ENCODE assay signal across 1 cellular context in genomic region chr5:143111799-143112198, GRCh38.
TF ChIP-seq lines count a peak whose summit lies in the region.

No MANE protein-coding gene starts in this region.

TF ChIP-seq in IMR-90, 13 proteins besides CTCF, POLR2A, EP300 and RAD21 (continued from another document):
- no peak for TF ChIP-seq MAFK (IDR thresholded peaks at IDR 0.05; ENCODE audit: low read depth, low read length)
- TF ChIP-seq RCOR1 (IDR thresholded peaks at IDR 0.05; ENCODE audit: insufficient replicate concordance, low read length) = no peak
- TF ChIP-seq RFX5 (IDR thresholded peaks at IDR 0.05; ENCODE audit: low read depth, low read length) = no peak
- TF ChIP-seq MXI1 (IDR thresholded peaks at IDR 0.05; ENCODE audit: borderline replicate concordance, low read depth, low read length) = no peak
- no peak for TF ChIP-seq CHD1 (IDR thresholded peaks at IDR 0.05; ENCODE audit: low read depth, low read length)
- no peak for TF ChIP-seq MAZ (IDR thresholded peaks at IDR 0.05; ENCODE audit: borderline replicate concordance, low read depth, low read length)
- TF ChIP-seq BHLHE40 (IDR thresholded peaks at IDR 0.05; ENCODE audit: low read depth, low read length) = no peak
- TF ChIP-seq ELK1 (IDR thresholded peaks at IDR 0.05; ENCODE audit: borderline replicate concordance, low read depth, low read length) = no peak
- no peak for TF ChIP-seq FOS (IDR thresholded peaks at IDR 0.05; ENCODE audit: low read depth, low read length)
TF ChIP-seq in IMR-90: peak in this region for 0.
